Comparison of ENCODE assay signal across 14 cellular contexts in the genomic region with DNA sequence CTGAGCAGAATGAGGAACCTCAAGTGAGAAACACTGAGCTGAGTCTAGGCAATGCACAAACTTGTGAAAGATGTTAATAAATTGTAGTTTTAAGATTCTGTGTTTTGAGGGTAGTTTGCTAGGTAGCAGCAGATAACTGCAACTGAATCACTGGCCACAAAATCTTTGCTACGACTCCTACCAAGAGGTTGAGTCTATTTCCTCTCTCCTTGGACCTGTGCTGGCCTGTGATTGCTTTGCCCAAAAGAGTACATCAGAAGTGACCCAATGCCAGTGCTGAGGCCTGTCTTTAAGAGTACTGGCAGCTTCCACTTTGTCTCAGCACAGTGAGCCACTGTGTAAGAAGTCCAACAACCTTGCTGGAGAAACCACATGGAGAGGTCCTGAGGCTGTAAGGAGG.
"Had no signal": no experiment of that assay in that cellular context is flagged by ENCODE, and none has a peak within 500 bp of the region (broad histone marks: within the 10 kb centered on the region; RNA-seq: fewer than 3 reads in every experiment).

No MANE protein-coding gene starts in this region.

- H3K9ac ChIP-seq: parathyroid adenoma had no signal

- H3K36me3 ChIP-seq: colonic mucosa, esophagus squamous epithelium had no signal

- H3K4me3 ChIP-seq: colonic mucosa, esophagus squamous epithelium, lung, mucosa of descending colon had no signal

- ATAC-seq: naive thymus-derived CD4-positive, alpha-beta T cell had no signal

- H3K9me3 ChIP-seq: colonic mucosa, esophagus squamous epithelium, mucosa of descending colon had no signal

- H3K27ac Mint-ChIP-seq: activated naive CD4-positive, alpha-beta T cell treated with anti-CD3 and anti-CD28 coated beads for 36 hours; naive thymus-derived CD4-positive, alpha-beta T cell had no signal

- H3K27ac ChIP-seq: colonic mucosa, esophagus squamous epithelium, parathyroid adenoma had no signal

- H3K27me3 Mint-ChIP-seq: naive thymus-derived CD4-positive, alpha-beta T cell had no signal

- H3K9me3 Mint-ChIP-seq: activated naive CD4-positive, alpha-beta T cell treated with anti-CD3 and anti-CD28 coated beads for 36 hours; naive thymus-derived CD4-positive, alpha-beta T cell had no signal

- H3K36me3 Mint-ChIP-seq: naive thymus-derived CD4-positive, alpha-beta T cell had no signal

- H2AFZ ChIP-seq: parathyroid adenoma had no signal

- H3K4me3 Mint-ChIP-seq: activated naive CD4-positive, alpha-beta T cell treated with anti-CD3 and anti-CD28 coated beads for 36 hours; naive thymus-derived CD4-positive, alpha-beta T cell had no signal

- H3K4me1 Mint-ChIP-seq: naive thymus-derived CD4-positive, alpha-beta T cell had no signal

- H3K79me2 ChIP-seq: parathyroid adenoma had no signal

- H3K27me3 ChIP-seq: colonic mucosa, esophagus squamous epithelium had no signal

- H3K4me1 ChIP-seq: colonic mucosa had no signal

- DNase-seq: activated naive CD4-positive, alpha-beta T cell treated with anti-CD3 and anti-CD28 coated beads for 36 hours; activated T-cell treated with anti-CD3 and anti-CD28 coated beads for 4 hours; central memory CD4-positive, alpha-beta T cell; colonic mucosa; esophagus squamous epithelium; kidney glomerular epithelial cell; mucosa of descending colon; naive thymus-derived CD4-positive, alpha-beta T cell; stimulated activated CD4-positive, alpha-beta T cell treated with anti-CD3 and anti-CD28 coated beads, Interleukin-4, amount 100 ng/mL, for 1 hour; stimulated activated naive CD4-positive, alpha-beta T cell; T-helper 2 cell; trophoblast cell had no signal
